In genomic region chr21:27561116-27561515, GRCh38 we compare ENCODE assay signal across 32 cellular contexts.
DNase-seq lines count a peak whose midpoint lies in the region; ATAC-seq, FAIRE-seq and TF ChIP-seq lines count a peak whose summit lies in the region.
"Had no signal": no experiment of that assay in that cellular context is flagged by ENCODE, and none has a peak within 500 bp of the region (broad histone marks: within the 10 kb centered on the region; RNA-seq: fewer than 3 reads in every experiment).

No MANE protein-coding gene starts in this region.

- H3K4me2 ChIP-seq in keratinocyte (ENCODE audit: control insufficient read depth, extremely low read depth, insufficient read depth, low read depth, low read length) (peak overlapping the region; percentile 62), H9 (ENCODE audit: insufficient read depth, insufficient read length, low read length) (no peak overlapping the region)

- H4K5ac ChIP-seq in H9 (ENCODE audit: insufficient read length, low read depth, low read length) = no peak overlapping the region

- no peaks in the 10 kb centered on the region for H3K9me1 ChIP-seq in keratinocyte (ENCODE audit: control insufficient read depth, extremely low read depth, insufficient read depth, low read length)

- no peak overlapping the region for H3T11ph ChIP-seq in H9 (ENCODE audit: low read length)

- H2AFZ ChIP-seq in keratinocyte (ENCODE audit: control insufficient read depth, low read length) (peak overlapping the region; percentile 51), H9 (ENCODE audit: low read length) (no peak overlapping the region)

- TF ChIP-seq CTCF in HFFc6 (IDR thresholded peaks at IDR 0.05) = no peak
- no peak for TF ChIP-seq CTCF in keratinocyte (optimal IDR thresholded peaks at IDR 0.05 in 1 of 3, IDR thresholded peaks at IDR 0.05 in 1 of 3, conservative IDR thresholded peaks at IDR 0.05 in 1 of 3; ENCODE audit: extremely low read depth in 1 of 3, insufficient read depth in 2 of 3, low read length in 3 of 3)
- no peak for TF ChIP-seq CTCF in H9 (conservative IDR thresholded peaks at IDR 0.05)

- H3K27me3 Mint-ChIP-seq in HFFc6 (ENCODE audit: insufficient read depth) = no peaks in the 10 kb centered on the region
- no peaks in the 10 kb centered on the region for H3K27me3 Mint-ChIP-seq in activated T-cell treated with anti-CD3 and anti-CD28 coated beads, Interleukin-2, amount 50 U/mL, for 24 hours
- H3K27me3 Mint-ChIP-seq in H9 (ENCODE audit: low read depth) = no peaks in the 10 kb centered on the region
- H3K27me3 Mint-ChIP-seq: T-cell had no signal

- H3K4me3 Mint-ChIP-seq in HFFc6 (peak overlapping the region; percentile 69), H9 (no peak overlapping the region)
- no peak overlapping the region for H3K4me3 Mint-ChIP-seq in activated T-cell treated with anti-CD3 and anti-CD28 coated beads, Interleukin-2, amount 50 U/mL, for 24 hours
- H3K4me3 Mint-ChIP-seq: nephron progenitor cell, T-cell had no signal

- no peak for FAIRE-seq in keratinocyte (lab: Jason Lieb, UNC)
- FAIRE-seq: GM18507 had no signal

- H3K4ac ChIP-seq in H9 (ENCODE audit: low read depth, low read length) = no peak overlapping the region

- H3K27me3 ChIP-seq in adipocyte (replicated peaks; ENCODE audit: control insufficient read depth, insufficient read depth, low read length) = no peaks in the 10 kb centered on the region
- H3K27me3 ChIP-seq in keratinocyte (ENCODE audit: control insufficient read depth, extremely low read depth, insufficient read depth, low read length) = no peaks in the 10 kb centered on the region
- H3K27me3 ChIP-seq in H9 (ENCODE audit: insufficient read depth, low read length) = no peaks in the 10 kb centered on the region
- H3K27me3 ChIP-seq: brain microvascular endothelial cell, Peyer's patch, sigmoid colon, SJSA1, suprapubic skin, vagina had no signal

- H4K91ac ChIP-seq in H9 (ENCODE audit: insufficient read length, low read depth, low read length) = no peak overlapping the region

- peaks cover 2% of the 10 kb centered on the region for H3K9me3 ChIP-seq in adipocyte (ENCODE audit: control insufficient read depth, low read length)
- H3K9me3 ChIP-seq in keratinocyte (ENCODE audit: control insufficient read depth, low read depth, low read length) = no peaks in the 10 kb centered on the region
- H3K9me3 ChIP-seq in H9 (ENCODE audit: control insufficient read depth, low read depth, low read length) = no peaks in the 10 kb centered on the region
- H3K9me3 ChIP-seq: Caco-2, Peyer's patch, sigmoid colon, SJSA1, suprapubic skin, vagina had no signal

- H3K18ac ChIP-seq in H9 (ENCODE audit: insufficient read length, low read depth, low read length) = no peak overlapping the region

- H3K79me2 ChIP-seq in keratinocyte (ENCODE audit: control insufficient read depth, insufficient read depth, low read length) (no peaks in the 10 kb centered on the region), H9 (ENCODE audit: insufficient read depth, low read length) (no peaks in the 10 kb centered on the region)

- H3K36me3 Mint-ChIP-seq in HFFc6 (ENCODE audit: low read depth) (peaks cover 2% of the 10 kb centered on the region; the same call in 1 of the 2 replicates), H9 (ENCODE audit: insufficient read depth in 1 of 3, low read depth in 3 of 3) (peaks cover 0 to 4% (median 3%) of the 10 kb centered on the region in 3 experiments; a peak in 5 of 7 replicates)
- H3K36me3 Mint-ChIP-seq in activated T-cell treated with anti-CD3 and anti-CD28 coated beads, Interleukin-2, amount 50 U/mL, for 24 hours (ENCODE audit: low read depth) = no peaks in the 10 kb centered on the region
- H3K36me3 Mint-ChIP-seq: T-cell had no signal

- WGBS in H9 (ENCODE audit: extremely low coverage, insufficient read length, low lambda C conversion rate) = no CpG with 5 or more reads among the region's 9 CpGs

- H3K27ac ChIP-seq in keratinocyte (ENCODE audit: control insufficient read depth, insufficient read depth, low read length) (no peak overlapping the region), H9 (ENCODE audit: insufficient read length, low read depth, low read length) (no peak overlapping the region)
- H3K27ac ChIP-seq: brain microvascular endothelial cell, C4-2B, epithelial cell of prostate, HL-60, Peyer's patch, sigmoid colon, SJSA1, suprapubic skin, vagina had no signal

- no peak overlapping the region for H2BK20ac ChIP-seq in H9 (ENCODE audit: low read depth, low read length, poor library complexity, severe bottlenecking)

- no peak overlapping the region for H2BK12ac ChIP-seq in H9 (ENCODE audit: insufficient read length, low read depth, low read length)

- H3K14ac ChIP-seq in H9 (ENCODE audit: insufficient read depth, low read length) = no peak overlapping the region

- H3K23me2 ChIP-seq in H9 (ENCODE audit: insufficient read length, low read depth, low read length, poor library complexity, severe bottlenecking) = no peaks in the 10 kb centered on the region

- H3K23ac ChIP-seq in H9 (ENCODE audit: insufficient read length, low read depth, low read length) = no peak overlapping the region

- dilution Hi-C loops in keratinocyte (cut with MboI; ENCODE audit: extremely low pct_ligation_motif_present, low sequenced_read_pairs) = no loop called here

- H2BK15ac ChIP-seq in H9 (ENCODE audit: low read depth, low read length) = no peak overlapping the region

- H3K4me3 ChIP-seq in adipocyte (ENCODE audit: low read length) (no peak overlapping the region), keratinocyte (ENCODE audit: control insufficient read depth in 2 of 3, extremely low read depth in 1 of 3, insufficient read depth in 2 of 3, low read depth in 1 of 3, low read length in 3 of 3) (peak overlapping the region in 1 of 3 experiments; percentile 10)
- H3K4me3 ChIP-seq: Peyer's patch, sigmoid colon, SJSA1, suprapubic skin, vagina had no signal

- H3K36me3 ChIP-seq in adipocyte (ENCODE audit: control insufficient read depth, insufficient read depth, low read length, severe bottlenecking) = no peaks in the 10 kb centered on the region
- no peaks in the 10 kb centered on the region for H3K36me3 ChIP-seq in keratinocyte (ENCODE audit: control insufficient read depth in 2 of 2, extremely low read depth in 1 of 2, insufficient read depth in 2 of 2, low read length in 2 of 2)
- H3K36me3 ChIP-seq: brain microvascular endothelial cell, Peyer's patch, sigmoid colon, SJSA1, suprapubic skin, vagina had no signal

- no peak overlapping the region for H2AK5ac ChIP-seq in H9 (ENCODE audit: insufficient read length, low read length)

- H3K4me1 Mint-ChIP-seq in HFFc6 (ENCODE audit: low read depth) = peaks cover 35% of the 10 kb centered on the region
- no peaks in the 10 kb centered on the region for H3K4me1 Mint-ChIP-seq in activated T-cell treated with anti-CD3 and anti-CD28 coated beads, Interleukin-2, amount 50 U/mL, for 24 hours (ENCODE audit: low read depth)
- H3K4me1 Mint-ChIP-seq in H9 = peaks cover 5 to 6% of the 10 kb centered on the region in 2 experiments
- H3K4me1 Mint-ChIP-seq: T-cell had no signal

- intact Hi-C loops in sciatic nerve (cut with DNase I) = no loop called here

- DNase-seq in HFFc6 = no peak
- DNase-seq in adipocyte (ENCODE audit: low read depth) = no peak
- no peak for DNase-seq in keratinocyte (ENCODE audit: low read depth, low spot score)
- no peak for DNase-seq in sciatic nerve (ENCODE audit: low spot score)
- no peak for DNase-seq in NCI-H345 treated with DMSO at 0.1 percent for 48 hours (lab: John Stamatoyannopoulos, UW; ENCODE audit: unreplicated experiment)
- no peak for DNase-seq in activated T-cell treated with anti-CD3 and anti-CD28 coated beads, Interleukin-2, amount 50 U/mL, for 24 hours
- DNase-seq in H9 = no peak
- DNase-seq: activated CD4-positive, CD25-positive, alpha-beta regulatory T cell; activated naive CD4-positive, alpha-beta T cell treated with Interleukin-2 at 50 U/mL for 16 hours; amniotic stem cell; brain microvascular endothelial cell; Caco-2; DND-41; effector CD4-positive, alpha-beta T cell; Karpas-422; NCI-H187; NCI-H2171 treated with DMSO at 0.1 percent for 48 hours; NCI-H524; nephron progenitor cell; sigmoid colon; stimulated activated CD4-positive, alpha-beta T cell treated with anti-CD3 and anti-CD28 coated beads, Interleukin-15, amount 100 ng/mL, for 24 hours; stimulated activated naive CD4-positive, alpha-beta T cell; T-cell had no signal

- H4K8ac ChIP-seq in H9 (replicated peaks; ENCODE audit: insufficient read length, low read depth, low read length) = no peak overlapping the region

- H2BK5ac ChIP-seq in H9 (ENCODE audit: insufficient read length, low read length) = no peak overlapping the region

- H2BK120ac ChIP-seq in H9 (ENCODE audit: low read depth, low read length, poor library complexity, severe bottlenecking) = no peak overlapping the region

- H3K79me1 ChIP-seq in H9 (ENCODE audit: insufficient read depth, low read depth, low read length, poor library complexity, severe bottlenecking) = no peaks in the 10 kb centered on the region

- H3K9me3 Mint-ChIP-seq in HFFc6 (no peaks in the 10 kb centered on the region), H9 (peaks cover 2% of the 10 kb centered on the region in 2 experiments)
- peaks cover 1% of the 10 kb centered on the region for H3K9me3 Mint-ChIP-seq in activated T-cell treated with anti-CD3 and anti-CD28 coated beads, Interleukin-2, amount 50 U/mL, for 24 hours

- H3K27ac Mint-ChIP-seq in HFFc6 (no peak overlapping the region), H9 (no peak overlapping the region)
- no peak overlapping the region for H3K27ac Mint-ChIP-seq in activated T-cell treated with anti-CD3 and anti-CD28 coated beads, Interleukin-2, amount 50 U/mL, for 24 hours
- H3K27ac Mint-ChIP-seq: nephron progenitor cell, T-cell had no signal

- H3K4me1 ChIP-seq in adipocyte (ENCODE audit: control insufficient read depth, insufficient read depth, low read length) (peaks cover 5% of the 10 kb centered on the region), keratinocyte (ENCODE audit: control insufficient read depth, extremely low read depth, insufficient read depth, low read length) (peaks cover 10% of the 10 kb centered on the region), H9 (ENCODE audit: insufficient read depth, low read length) (peaks cover 2% of the 10 kb centered on the region; the same call in 1 of the 2 replicates)
- H3K4me1 ChIP-seq: Caco-2, Peyer's patch, sigmoid colon, suprapubic skin, vagina had no signal

- H3K9ac ChIP-seq in adipocyte (ENCODE audit: low read length) = peak overlapping the region; percentile 34
- H3K9ac ChIP-seq in keratinocyte (ENCODE audit: control insufficient read depth, extremely low read depth, insufficient read depth, low read length) = no peak overlapping the region
- H3K9ac ChIP-seq in H9 (ENCODE audit: extremely low read depth, insufficient read length, low read length) = no peak overlapping the region

- ATAC-seq in sciatic nerve = peak; percentile 77
- ATAC-seq in GM18867 (IDR thresholded peaks at IDR 0.05; ENCODE audit: unreplicated experiment) = no peak
- ATAC-seq: T-cell had no signal

- H4K20me1 ChIP-seq in keratinocyte (ENCODE audit: control insufficient read depth, extremely low read depth, insufficient read depth, low read length) (no peaks in the 10 kb centered on the region), H9 (ENCODE audit: control insufficient read depth, insufficient read depth, insufficient read length) (no peaks in the 10 kb centered on the region)

- no peak overlapping the region for H3K56ac ChIP-seq in H9 (ENCODE audit: insufficient read length, low read depth, low read length)
